Comparison of ENCODE assay signal across 30 cellular contexts in genomic region chrX:48770296-48770695, GRCh38. TPM values are rescaled to one million over a fixed set of nuclear protein-coding genes. Genes with fewer than 3 reads are reported as not detected.
"Had no signal": no experiment of that assay in that cellular context is flagged by ENCODE, and none has a peak within 500 bp of the region (broad histone marks: within the 10 kb centered on the region; RNA-seq: fewer than 3 reads in every experiment).

No MANE protein-coding gene starts in this region.

- H3K9me3 ChIP-seq: stomach, suprapubic skin, testis, thoracic aorta, thyroid gland, tibial artery, tibial nerve, transverse colon, upper lobe of left lung, upper lobe of right lung, uterus, vagina had no signal

- FAIRE-seq: urothelium cell line had no signal

- H3K27ac ChIP-seq: stomach, suprapubic skin, testis, thoracic aorta, thyroid gland, tibial artery, tibial nerve, transverse colon, upper lobe of left lung, upper lobe of right lung, uterus, vagina had no signal

- H3K27me3 ChIP-seq: stomach, suprapubic skin, testis, thyroid gland, tibial artery, transverse colon, upper lobe of left lung, upper lobe of right lung, vagina had no signal

- DNase-seq: stimulated activated CD4-positive, alpha-beta T cell treated with anti-CD3 and anti-CD28 coated beads, Interleukin-2, amount 100 ng/mL, for 24 hours; stimulated activated CD4-positive, alpha-beta T cell treated with anti-CD3 and anti-CD28 coated beads, Interleukin-2, amount 100 ng/mL, for 48 hours; stimulated activated CD4-positive, alpha-beta T cell treated with anti-CD3 and anti-CD28 coated beads, Interleukin-4, amount 100 ng/mL, for 24 hours; stimulated activated CD4-positive, alpha-beta T cell treated with anti-CD3 and anti-CD28 coated beads, Interleukin-4, amount 100 ng/mL, for 4 hours; stimulated activated CD8-positive, alpha-beta memory T cell treated with anti-CD3 and anti-CD28 coated beads, Interleukin-4, amount 100 ng/mL, for 48 hours; stimulated activated naive B cell treated with anti-CD40 and anti-IgM and Interleukin-4, amounts not matched to agents 10 μg/mL and 1 μg/mL and 100 μg/mL, for 72 hours; stimulated activated naive CD4-positive, alpha-beta T cell; stimulated activated naive CD4-positive, alpha-beta T cell treated with Interleukin-2 at 50 U/mL for 16 hours; stimulated activated naive CD8-positive, alpha-beta T cell treated with anti-CD3 and anti-CD28 coated beads, Interleukin-15, amount 100 ng/mL, for 72 hours; stimulated activated naive CD8-positive, alpha-beta T cell treated with anti-CD3 and anti-CD28 coated beads, Interleukin-15, Interleukin-2, amounts not matched to agents 100 U/mL and 50 U/mL, for 24 hours; stomach; substantia nigra; testis; thyroid gland; tibial artery; transverse colon; upper lobe of left lung; upper lobe of right lung; uterus had no signal

- H3K36me3 ChIP-seq: stomach, suprapubic skin, thoracic aorta, thyroid gland, tibial artery, tibial nerve, transverse colon, upper lobe of left lung, upper lobe of right lung, uterus, vagina had no signal

- H3K4me1 ChIP-seq: stomach, suprapubic skin, testis, thyroid gland, tibial artery, tibial nerve, transverse colon, upper lobe of left lung, upper lobe of right lung, uterus, vagina had no signal

- ATAC-seq: stimulated activated effector memory CD8-positive, alpha-beta T cell treated with anti-CD3 and anti-CD28 coated beads, Interleukin-12 subunit alpha, Interleukin-12 subunit beta, amount 100 ng/mL, for 72 hours; stimulated activated memory B cell treated with anti-CD40 and anti-IgM and Interleukin-4, amounts not matched to agents 10 μg/mL and 1 μg/mL and 100 μg/mL, for 72 hours; stimulated activated naive B cell treated with anti-CD40 and anti-IgM and Interleukin-4, amounts not matched to agents 10 μg/mL and 1 μg/mL and 100 μg/mL, for 72 hours; stimulated activated naive CD8-positive, alpha-beta T cell treated with anti-CD3 and anti-CD28 coated beads, Interleukin-15, amount 100 ng/mL, for 72 hours; stimulated activated naive CD8-positive, alpha-beta T cell treated with anti-CD3 and anti-CD28 coated beads, Interleukin-15, Interleukin-2, amounts not matched to agents 100 U/mL and 50 U/mL, for 24 hours; upper lobe of right lung had no signal

- H3K4me3 ChIP-seq: stomach, suprapubic skin, testis, thoracic aorta, thyroid gland, tibial artery, tibial nerve, transverse colon, upper lobe of left lung, upper lobe of right lung, uterus, vagina had no signal

RNA-seq across cellular contexts. Expression of gene GLOD5, which starts 8.7 kb away (rescaled TPM):
- total RNA-seq: stomach, subcutaneous adipose tissue, suprapubic skin, temporal lobe, testis, thoracic aorta, tibial nerve, ureter, urinary bladder, uterus, vagina had no signal
- polyA plus RNA-seq: urinary bladder had no signal

RNA-seq across cellular contexts. Expression of gene GATA1, which starts 16.1 kb away (rescaled TPM):
- total RNA-seq: suprapubic skin, temporal lobe, thyroid gland, transverse colon, ureter, urinary bladder had no signal

RNA-seq across cellular contexts. Expression of gene ERAS, which starts 56.0 kb away (rescaled TPM):
- total RNA-seq: stomach, subcutaneous adipose tissue, suprapubic skin, temporal lobe, thoracic aorta, thyroid gland, tibial nerve, transverse colon, upper lobe of left lung, upper lobe of right lung, ureter, urinary bladder, vagina had no signal
- polyA plus RNA-seq: stomach had no signal
